In the genomic region with DNA sequence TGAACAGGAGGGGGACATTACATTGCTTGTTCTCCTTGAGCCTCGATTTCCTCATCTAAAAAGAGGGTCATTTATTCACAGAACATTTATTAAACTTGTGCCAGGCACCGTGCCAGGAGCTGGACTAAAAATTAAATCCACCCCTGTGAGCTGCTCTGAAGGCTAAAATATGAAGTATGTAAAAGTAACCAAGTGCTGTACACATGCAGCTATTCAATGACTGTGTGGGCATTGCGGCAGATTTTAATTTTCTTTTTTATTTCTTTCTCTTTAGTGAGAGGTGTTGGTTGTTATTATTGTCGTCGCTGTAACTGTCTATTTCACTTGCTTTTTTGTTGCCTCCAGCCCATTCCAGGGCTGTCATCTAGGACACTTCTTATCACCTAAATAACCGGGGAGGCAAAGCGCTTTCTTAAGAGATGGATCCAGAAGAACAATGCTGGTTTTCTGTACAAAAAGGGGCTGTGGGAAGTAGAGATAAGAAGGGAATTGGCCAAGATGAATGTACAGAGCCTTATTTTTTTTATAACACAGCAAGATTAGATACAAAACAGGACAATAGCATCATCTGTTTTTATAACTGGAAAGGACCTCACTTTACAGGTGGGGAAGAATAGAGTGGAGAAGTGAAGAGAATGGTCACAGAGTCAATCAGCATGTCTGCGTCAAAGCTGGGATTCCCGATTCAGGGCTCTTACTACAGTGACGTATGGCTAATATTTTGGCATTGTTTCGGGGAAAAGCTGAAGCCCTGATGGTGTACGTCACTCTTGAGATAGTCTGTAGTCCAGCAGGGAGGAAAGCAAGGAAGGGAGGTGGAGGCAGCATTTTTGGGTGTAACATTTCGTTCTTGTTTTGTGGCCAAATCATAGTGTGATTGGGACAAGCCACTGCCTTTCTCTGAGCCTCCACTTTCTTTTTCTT, we compare ENCODE assay signal across 27 cellular contexts. TPM values are rescaled to one million over a fixed set of nuclear protein-coding genes. Genes with fewer than 3 reads are reported as not detected.
A peak's percentile ranks its signal among the peaks of the same experiment; 100 is the strongest.
DNase-seq lines count a peak whose midpoint lies in the region; ATAC-seq and TF ChIP-seq lines count a peak whose summit lies in the region.
"Had no signal": no experiment of that assay in that cellular context is flagged by ENCODE, and none has a peak within 500 bp of the region (broad histone marks: within the 10 kb centered on the region; RNA-seq: fewer than 3 reads in every experiment).

No MANE protein-coding gene starts in this region.

- no peak overlapping the region for H2BK12ac ChIP-seq in H9 (ENCODE audit: insufficient read length, low read depth, low read length)
- peak overlapping the region in 1 of 2 experiments; percentile 75 for H2BK12ac ChIP-seq in mesenchymal stem cell (ENCODE audit: low read length in 2 of 2)

- H4K5ac ChIP-seq in H9 (ENCODE audit: insufficient read length, low read depth, low read length), result no peak overlapping the region

- peak overlapping the region; percentile 5 for H3K27ac Mint-ChIP-seq in activated CD4-positive, alpha-beta T cell treated with anti-CD3 and anti-CD28 coated beads for 36 hours
- H3K27ac Mint-ChIP-seq in H9, result peak overlapping the region in 2 of 3 experiments; percentile 16 to 49; a peak in 1 of 7 replicates
- H3K27ac Mint-ChIP-seq in MCF 10A (ENCODE audit: low read depth, unreplicated experiment), result peak overlapping the region; percentile 97
- H3K27ac Mint-ChIP-seq in nephron progenitor cell, result no peak overlapping the region

- H3K27me3 ChIP-seq in H9 (ENCODE audit: insufficient read depth, low read length) (no peaks in the 10 kb centered on the region), mesenchymal stem cell (ENCODE audit: control insufficient read depth in 1 of 2, insufficient read depth in 1 of 2, low read length in 2 of 2) (no peaks in the 10 kb centered on the region)
- H3K27me3 ChIP-seq: ascending aorta, colonic mucosa had no signal

- peaks cover 2% of the 10 kb centered on the region for H3K9me3 Mint-ChIP-seq in activated CD4-positive, alpha-beta T cell treated with anti-CD3 and anti-CD28 coated beads for 36 hours (ENCODE audit: low read depth)
- H3K9me3 Mint-ChIP-seq in H9 (no peaks in the 10 kb centered on the region), MCF 10A (ENCODE audit: unreplicated experiment) (no peaks in the 10 kb centered on the region), nephron progenitor cell (peaks cover 9% of the 10 kb centered on the region)

- H3K4me3 ChIP-seq in mesenchymal stem cell (ENCODE audit: insufficient read depth in 1 of 2, low read depth in 1 of 2, low read length in 2 of 2), result no peak overlapping the region
- H3K4me3 ChIP-seq: ascending aorta, colonic mucosa had no signal

- no peak for DNase-seq in activated CD4-positive, alpha-beta T cell treated with anti-CD3 and anti-CD28 coated beads for 36 hours
- DNase-seq in activated CD4-positive, alpha-beta T cell treated with anti-CD3 and anti-CD28 coated beads, Interleukin-2, amount 50 U/mL, for 48 hours, result no peak
- no peak for DNase-seq in H9
- no peak for DNase-seq in MCF 10A (ENCODE audit: unreplicated experiment)
- DNase-seq in mesenchymal stem cell, result no peak
- no peak for DNase-seq in SKM-1 treated with dmso at 0.1 percent for 144 hours (lab: John Stamatoyannopoulos, UW; ENCODE audit: unreplicated experiment)
- no peak for DNase-seq in nephron progenitor cell
- DNase-seq in NCI-H2029 treated with DMSO at 0.1 percent for 48 hours (lab: John Stamatoyannopoulos, UW), result no peak
- DNase-seq: activated CD4-positive, CD25-positive, alpha-beta regulatory T cell; activated gamma-delta T cell treated with Interleukin-2 at 50 U/mL for 16 hours; C1 segment of cervical spinal cord; colonic mucosa; NCI-H1105 treated with DMSO at 0.1 percent for 48 hours; NCI-H2171; NCI-H69; PC-3; stimulated activated CD4-positive, alpha-beta T cell treated with anti-CD3 and anti-CD28 coated beads, Interleukin-4, amount 100 ng/mL, for 1 hour; T-helper 9 cell had no signal

- no peak overlapping the region for H3K4ac ChIP-seq in H9 (ENCODE audit: low read depth, low read length)
- H3K4ac ChIP-seq in mesenchymal stem cell (ENCODE audit: low read depth in 1 of 2, low read length in 2 of 2), result peak overlapping the region in 1 of 2 experiments; percentile 35

- H3K27me3 Mint-ChIP-seq in activated CD4-positive, alpha-beta T cell treated with anti-CD3 and anti-CD28 coated beads for 36 hours, result no peaks in the 10 kb centered on the region
- no peaks in the 10 kb centered on the region for H3K27me3 Mint-ChIP-seq in H9 (ENCODE audit: low read depth)
- no peaks in the 10 kb centered on the region for H3K27me3 Mint-ChIP-seq in MCF 10A (ENCODE audit: insufficient read depth, unreplicated experiment)
- H3K27me3 Mint-ChIP-seq in nephron progenitor cell (ENCODE audit: low read depth, poor library complexity), result peaks cover 37% of the 10 kb centered on the region

- H2AFZ ChIP-seq in H9 (ENCODE audit: low read length) (no peak overlapping the region), mesenchymal stem cell (ENCODE audit: low read depth, low read length) (no peak overlapping the region)
- H2AFZ ChIP-seq: parathyroid adenoma had no signal

- ATAC-seq in activated CD4-positive, alpha-beta T cell treated with anti-CD3 and anti-CD28 coated beads for 36 hours, result no peak

- no peak overlapping the region for H3K9ac ChIP-seq in H9 (ENCODE audit: extremely low read depth, insufficient read length, low read length)
- peak overlapping the region; percentile 57 for H3K9ac ChIP-seq in mesenchymal stem cell (ENCODE audit: low read length)
- H3K9ac ChIP-seq: parathyroid adenoma had no signal

- CTCF ChIA-PET in activated CD4-positive, alpha-beta T cell treated with anti-CD3 and anti-CD28 coated beads for 36 hours (lab: Charles Lee), result interaction anchor here (1.8 kb wide), 1 partner anchor 64 kb away, joined by 4 read pairs; no protein-coding TSS in a partner anchor
- CTCF ChIA-PET in MCF 10A (lab: Yijun Ruan, JAX), result interaction anchor here (1.6 to 1.7 kb wide), 2 partner anchors 69 to 129 kb away, joined by 3 to 5 read pairs; no protein-coding TSS in a partner anchor

- H3K36me3 ChIP-seq in mesenchymal stem cell (ENCODE audit: control insufficient read depth in 1 of 2, insufficient read depth in 2 of 2, low read depth in 1 of 2, low read length in 2 of 2), result no peaks in the 10 kb centered on the region
- H3K36me3 ChIP-seq: ascending aorta, colonic mucosa had no signal

- H2BK15ac ChIP-seq in H9 (ENCODE audit: low read depth, low read length) (no peak overlapping the region), mesenchymal stem cell (ENCODE audit: low read depth, poor library complexity, severe bottlenecking) (no peak overlapping the region)

- H3K27ac ChIP-seq in H9 (ENCODE audit: insufficient read length, low read depth, low read length), result no peak overlapping the region
- H3K27ac ChIP-seq in mesenchymal stem cell (ENCODE audit: low read length, poor library complexity, severe bottlenecking), result peak overlapping the region; percentile 77
- H3K27ac ChIP-seq: 22Rv1, ascending aorta, colonic mucosa, parathyroid adenoma had no signal

- H3K23ac ChIP-seq in H9 (ENCODE audit: insufficient read length, low read depth, low read length) (no peak overlapping the region), mesenchymal stem cell (ENCODE audit: low read length in 2 of 2) (no peak overlapping the region)

- H4K91ac ChIP-seq in H9 (ENCODE audit: insufficient read length, low read depth, low read length) (no peak overlapping the region), mesenchymal stem cell (ENCODE audit: low read length) (peak overlapping the region; percentile 66)

- H3K18ac ChIP-seq in H9 (ENCODE audit: insufficient read length, low read depth, low read length), result no peak overlapping the region
- H3K18ac ChIP-seq in mesenchymal stem cell (ENCODE audit: low read depth in 1 of 2, low read length in 2 of 2), result peak overlapping the region in 1 of 2 experiments; percentile 41

- H3K4me1 ChIP-seq in H9 (ENCODE audit: insufficient read depth, low read length) (peaks cover 15% of the 10 kb centered on the region; the same call in 1 of the 2 replicates), mesenchymal stem cell (ENCODE audit: control insufficient read depth, insufficient read depth, low read depth, low read length) (peaks cover 10% of the 10 kb centered on the region)
- H3K4me1 ChIP-seq: ascending aorta, parathyroid adenoma had no signal

- H3K4me2 ChIP-seq in H9 (ENCODE audit: insufficient read depth, insufficient read length, low read length) (no peak overlapping the region), mesenchymal stem cell (ENCODE audit: low read length, poor library complexity, severe bottlenecking) (no peak overlapping the region)

- no peak overlapping the region for H4K8ac ChIP-seq in H9 (replicated peaks; ENCODE audit: insufficient read length, low read depth, low read length)
- peak overlapping the region; percentile 61 for H4K8ac ChIP-seq in mesenchymal stem cell (ENCODE audit: low read length)

- H2BK5ac ChIP-seq in H9 (ENCODE audit: insufficient read length, low read length) (no peak overlapping the region), mesenchymal stem cell (ENCODE audit: low read depth, low read length, poor library complexity, severe bottlenecking) (no peak overlapping the region)

- no peaks in the 10 kb centered on the region for H3K23me2 ChIP-seq in H9 (ENCODE audit: insufficient read length, low read depth, low read length, poor library complexity, severe bottlenecking)

- H3K9me3 ChIP-seq in H9 (ENCODE audit: control insufficient read depth, low read depth, low read length), result no peaks in the 10 kb centered on the region
- H3K9me3 ChIP-seq in mesenchymal stem cell (ENCODE audit: control insufficient read depth, low read length), result no peaks in the 10 kb centered on the region
- H3K9me3 ChIP-seq: ascending aorta, colonic mucosa had no signal

- no peak overlapping the region for H3K14ac ChIP-seq in H9 (ENCODE audit: insufficient read depth, low read length)
- no peak overlapping the region for H3K14ac ChIP-seq in mesenchymal stem cell (ENCODE audit: low read length in 2 of 2)

- H3K56ac ChIP-seq in H9 (ENCODE audit: insufficient read length, low read depth, low read length), result no peak overlapping the region

- H3T11ph ChIP-seq in H9 (ENCODE audit: low read length), result no peak overlapping the region

- POLR2A ChIA-PET in activated CD4-positive, alpha-beta T cell treated with anti-CD3 and anti-CD28 coated beads for 36 hours (lab: Charles Lee), result no interaction called here
- POLR2A ChIA-PET in MCF 10A (lab: Yijun Ruan, JAX), result interaction anchor here (0.7 to 7.9 kb wide), 10 partner anchors 9 to 782 kb away, joined by 3 to 112 read pairs (median 4); a partner anchor contains a TSS

- H2AK5ac ChIP-seq in H9 (ENCODE audit: insufficient read length, low read length) (no peak overlapping the region), mesenchymal stem cell (ENCODE audit: low read length, severe bottlenecking) (peak overlapping the region; percentile 81)

- H4K20me1 ChIP-seq in H9 (ENCODE audit: control insufficient read depth, insufficient read depth, insufficient read length), result no peaks in the 10 kb centered on the region

- TF ChIP-seq CTCF in H9 (conservative IDR thresholded peaks at IDR 0.05), result no peak
- TF ChIP-seq CTCF in MCF 10A (IDR thresholded peaks at IDR 0.05; ENCODE audit: unreplicated experiment), result no peak
- TF ChIP-seq CTCF in nephron progenitor cell (IDR thresholded peaks at IDR 0.05), result no peak

- H3K4me3 Mint-ChIP-seq in activated CD4-positive, alpha-beta T cell treated with anti-CD3 and anti-CD28 coated beads for 36 hours, result no peak overlapping the region
- H3K4me3 Mint-ChIP-seq in H9 (no peak overlapping the region), MCF 10A (ENCODE audit: unreplicated experiment) (no peak overlapping the region), nephron progenitor cell (no peak overlapping the region)

- H3K79me2 ChIP-seq in H9 (ENCODE audit: insufficient read depth, low read length), result no peaks in the 10 kb centered on the region
- H3K79me2 ChIP-seq: parathyroid adenoma had no signal

- H2BK120ac ChIP-seq in H9 (ENCODE audit: low read depth, low read length, poor library complexity, severe bottlenecking), result no peak overlapping the region
- H2BK120ac ChIP-seq in mesenchymal stem cell (ENCODE audit: low read depth, low read length), result peak overlapping the region; percentile 84

- no CpG with 5 or more reads among the region's 13 CpGs for WGBS in H9 (ENCODE audit: extremely low coverage, insufficient read length, low lambda C conversion rate)
- WGBS in mesenchymal stem cell, result 94% methylated on average over 11 of the region's 13 CpGs

- H3K79me1 ChIP-seq in H9 (ENCODE audit: insufficient read depth, low read depth, low read length, poor library complexity, severe bottlenecking) (no peaks in the 10 kb centered on the region), mesenchymal stem cell (replicated peaks; ENCODE audit: low read length, poor library complexity, severe bottlenecking) (no peaks in the 10 kb centered on the region)

- intact Hi-C loops in activated CD4-positive, alpha-beta T cell treated with anti-CD3 and anti-CD28 coated beads for 36 hours (cut with DNase I, micrococcal nuclease), result no loop called here
- intact Hi-C loops in MCF 10A (cut with micrococcal nuclease), result no loop called here

- TSS peak; percentile 87 for BruUV-seq in MCF 10A (replicated peaks; lab: Mats Ljungman, UMichigan)

- no peaks in the 10 kb centered on the region for H3K36me3 Mint-ChIP-seq in activated CD4-positive, alpha-beta T cell treated with anti-CD3 and anti-CD28 coated beads for 36 hours (ENCODE audit: low read depth)
- H3K36me3 Mint-ChIP-seq in H9 (ENCODE audit: insufficient read depth in 1 of 3, low read depth in 3 of 3) (no peaks in the 10 kb centered on the region; a peak in 1 of 7 replicates), MCF 10A (ENCODE audit: insufficient read depth, unreplicated experiment) (peaks cover 6% of the 10 kb centered on the region), nephron progenitor cell (ENCODE audit: low read depth) (no peaks in the 10 kb centered on the region)

- peaks cover 25% of the 10 kb centered on the region for H3K4me1 Mint-ChIP-seq in activated CD4-positive, alpha-beta T cell treated with anti-CD3 and anti-CD28 coated beads for 36 hours
- H3K4me1 Mint-ChIP-seq in H9 (peaks cover 52 to 54% of the 10 kb centered on the region in 2 experiments), MCF 10A (ENCODE audit: insufficient read depth, unreplicated experiment) (peaks cover 52% of the 10 kb centered on the region), nephron progenitor cell (peaks cover 27% of the 10 kb centered on the region)

- no peak overlapping the region for H2BK20ac ChIP-seq in H9 (ENCODE audit: low read depth, low read length, poor library complexity, severe bottlenecking)

RNA-seq across cellular contexts. Expression of a gene that starts 23.3 kb away (rescaled TPM):
- total RNA-seq in activated CD4-positive, alpha-beta T cell treated with anti-CD3 and anti-CD28 coated beads for 36 hours, result under 1 TPM; 0.18 to 0.37 TPM
- not detected in 2 replicates for total RNA-seq in H9 (2021)
- 5.4 and 5.5 TPM in 2 replicates for total RNA-seq in MCF 10A (2022)
- 5.3 TPM for polyA plus RNA-seq in mesenchymal stem cell (2013, experiment 1 of 2)
- 5.7 TPM for polyA plus RNA-seq in mesenchymal stem cell (2013, experiment 2 of 2)
- total RNA-seq: ascending aorta, myocyte had no signal

RNA-seq across cellular contexts. Expression of a gene that starts 29.0 kb away (rescaled TPM):
- total RNA-seq in activated CD4-positive, alpha-beta T cell treated with anti-CD3 and anti-CD28 coated beads for 36 hours, result 1 to 10 TPM; 6.6 to 6.9 TPM
- total RNA-seq in H9 (2021) (0.35 and 0.39 TPM in 2 replicates), MCF 10A (2022) (99.1 and 170 TPM in 2 replicates)
- polyA plus RNA-seq in mesenchymal stem cell (2013, experiment 1 of 2), result 0.72 TPM
- 0.84 TPM for polyA plus RNA-seq in mesenchymal stem cell (2013, experiment 2 of 2)
- total RNA-seq: ascending aorta, HT-29, LHCN-M2, myocyte, skeletal muscle tissue, temporal lobe had no signal
- polyA plus RNA-seq: liver had no signal

RNA-seq across cellular contexts. Expression of a gene that starts 48.9 kb away (rescaled TPM):
- total RNA-seq in activated CD4-positive, alpha-beta T cell treated with anti-CD3 and anti-CD28 coated beads for 36 hours, result 10 to 100 TPM; 38.4 to 46.7 TPM
- total RNA-seq in H9 (2021), result 18.8 and 23.3 TPM in 2 replicates
- 14.7 and 21.6 TPM in 2 replicates for total RNA-seq in MCF 10A (2022)
- 2.7 TPM for polyA plus RNA-seq in mesenchymal stem cell (2013, experiment 1 of 2)
- polyA plus RNA-seq in mesenchymal stem cell (2013, experiment 2 of 2), result 3.1 TPM
- total RNA-seq: ascending aorta had no signal

Comparison
In these comparisons a context has a peak if more than half of its experiments do, and no peak if none do; other contexts are left out.
1. RNA of a gene that starts 29.0 kb away (total RNA-seq): 99.1 to 170 TPM in MCF 10A; 6.6 to 6.9 TPM in activated CD4-positive, alpha-beta T cell treated with anti-CD3 and anti-CD28 coated beads for 36 hours and 0.35 to 0.39 TPM in H9; every median in the first group is over 10 times any median in the second.